9 cellular contexts compared by ENCODE assay signal in genomic region chr5:90020575-90021535, GRCh38.
DNase-seq lines count a peak whose midpoint lies in the region; ATAC-seq and TF ChIP-seq lines count a peak whose summit lies in the region.
"Had no signal": no experiment of that assay in that cellular context is flagged by ENCODE, and none has a peak within 500 bp of the region (broad histone marks: within the 10 kb centered on the region; RNA-seq: fewer than 3 reads in every experiment).

No MANE protein-coding gene starts in this region.

- H3K9me3 ChIP-seq in body of pancreas = no peaks in the 10 kb centered on the region
- no peaks in the 10 kb centered on the region for H3K9me3 ChIP-seq in mesodermal cell (ENCODE audit: control insufficient read depth, low read length)

- TF ChIP-seq CTCF in body of pancreas (IDR thresholded peaks at IDR 0.05) = no peak

- intact Hi-C loops in body of pancreas (cut with DNase I) = no loop called here

- peak overlapping the region in 1 of 4 donors; percentile 1 for H3K27ac ChIP-seq in body of pancreas
- peak overlapping the region; percentile 63 for H3K27ac ChIP-seq in mesodermal cell (ENCODE audit: low read depth, low read length, severe bottlenecking)

- no peaks in the 10 kb centered on the region for H3K36me3 ChIP-seq in body of pancreas (replicated peaks in 1 of 2; ENCODE audit: insufficient read depth in 1 of 2, low read depth in 2 of 2)
- H3K36me3 ChIP-seq in mesodermal cell (ENCODE audit: control insufficient read depth, insufficient read depth, low read length) = no peaks in the 10 kb centered on the region

- H3K9me3 Mint-ChIP-seq in IgD-negative memory B cell = peaks cover 0 to 2% (median 0%) of the 10 kb centered on the region in 3 donors
- H3K9me3 Mint-ChIP-seq: nephron had no signal

- H3K27me3 ChIP-seq in body of pancreas = no peaks in the 10 kb centered on the region

- no peak overlapping the region for H3K4me3 ChIP-seq in body of pancreas
- H3K4me3 ChIP-seq in mesodermal cell (ENCODE audit: extremely low read depth, insufficient read depth, low read length, poor library complexity, severe bottlenecking) = no peak overlapping the region

- no peak for TF ChIP-seq POLR2A in body of pancreas (IDR thresholded peaks at IDR 0.05)

- H3K27me3 Mint-ChIP-seq in IgD-negative memory B cell = no peaks in the 10 kb centered on the region

- 63 to 65% methylated on average over 5 of the region's 5 CpGs for WGBS in body of pancreas, 2 donors
- 69 to 100% methylated on average over 1 to 3 of the region's 5 CpGs for WGBS in mesodermal cell (ENCODE audit: insufficient coverage in 2 of 2), 2 experiments

- H3K4me3 Mint-ChIP-seq in IgD-negative memory B cell = peak overlapping the region in 3 of 4 donors; percentile 34 to 67 (median 35)
- H3K4me3 Mint-ChIP-seq: nephron had no signal

- H3K4me1 ChIP-seq in body of pancreas (no peaks in the 10 kb centered on the region), mesodermal cell (ENCODE audit: control insufficient read depth, insufficient read depth, low read length, poor library complexity, severe bottlenecking) (peaks cover 25% of the 10 kb centered on the region)

- ATAC-seq in GM21723 (IDR thresholded peaks at IDR 0.05; ENCODE audit: unreplicated experiment) = peak; percentile 97
- ATAC-seq in body of pancreas = peak; percentile 75

- peaks cover 2% of the 10 kb centered on the region for H3K36me3 Mint-ChIP-seq in IgD-negative memory B cell

- DNase-seq in GM04503 (ENCODE audit: low read depth) (peak; percentile 29), body of pancreas (no peak), D341Med (ENCODE audit: low spot score) (no peak)
- no peak for DNase-seq in activated CD8-positive, alpha-beta memory T cell treated with anti-CD3 and anti-CD28 coated beads, Interleukin-2, amount 50 U/mL, for 4 hours
- DNase-seq in activated T-cell treated with anti-CD3 and anti-CD28 coated beads, Interleukin-2, amount 50 U/mL, for 48 hours = no peak

- peaks cover 5 to 9% (median 6%) of the 10 kb centered on the region in 3 donors for H3K4me1 Mint-ChIP-seq in IgD-negative memory B cell
- H3K4me1 Mint-ChIP-seq: nephron had no signal

- peak overlapping the region in 1 of 3 donors; percentile 76 for H3K27ac Mint-ChIP-seq in IgD-negative memory B cell
- H3K27ac Mint-ChIP-seq: nephron had no signal
